Comparison of ENCODE assay signal across 8 cellular contexts in genomic region chr14:59484611-59485174, GRCh38. TPM values are rescaled to one million over a fixed set of nuclear protein-coding genes. Genes with fewer than 3 reads are reported as not detected.
DNase-seq lines count a peak whose midpoint lies in the region; ATAC-seq and TF ChIP-seq lines count a peak whose summit lies in the region.

No MANE protein-coding gene starts in this region.

- H3K9me3 ChIP-seq in adipocyte (ENCODE audit: control insufficient read depth, low read length), result no peaks in the 10 kb centered on the region
- no peaks in the 10 kb centered on the region for H3K9me3 ChIP-seq in stomach

- no peak for TF ChIP-seq EP300 in stomach (IDR thresholded peaks at IDR 0.05)

- H3K36me3 ChIP-seq in adipocyte (ENCODE audit: control insufficient read depth, insufficient read depth, low read length, severe bottlenecking) (peaks cover 23% of the 10 kb centered on the region), stomach (peaks cover 5 to 22% (median 15%) of the 10 kb centered on the region in 4 donors)

- peak overlapping the region; percentile 91 for H3K9ac ChIP-seq in adipocyte (ENCODE audit: low read length)

- DNase-seq in KG1 (lab: John Stamatoyannopoulos, UW) (peak; percentile 82), adipocyte (ENCODE audit: low read depth) (no peak), inferior parietal cortex (ENCODE audit: extremely low spot score) (peak; percentile 59), stomach (no peak), GM03348 (ENCODE audit: low spot score) (no peak)
- DNase-seq in stimulated activated CD4-positive, alpha-beta T cell treated with anti-CD3 and anti-CD28 coated beads, Interleukin-15, amount 100 ng/mL, for 24 hours, result no peak

- TF ChIP-seq POLR2A in stomach (IDR thresholded peaks at IDR 0.05), result no peak

- peak overlapping the region; percentile 91 to 96 (median 94) for H3K27ac ChIP-seq in stomach

- H3K4me3 ChIP-seq in GM12875 (ENCODE audit: low read depth, low read length) (peak overlapping the region; percentile 88), adipocyte (ENCODE audit: low read length) (peak overlapping the region; percentile 88), stomach (peak overlapping the region; percentile 75 to 88 (median 85))

- 0 to 1% (median 1%) methylated on average over 21 to 35 of the region's 35 CpGs for WGBS in stomach, 5 donors

- intact Hi-C loops in stomach (cut with DNase I; ENCODE audit: low total_unique reads), result no loop called here

- TF ChIP-seq CTCF in GM12875 (IDR thresholded peaks at IDR 0.05; ENCODE audit: borderline replicate concordance, insufficient read depth, low read depth, low read length) (no peak), stomach (IDR thresholded peaks at IDR 0.05) (no peak)

- ATAC-seq in GM21737 (IDR thresholded peaks at IDR 0.05; ENCODE audit: unreplicated experiment), result peak; percentile 37

- peaks cover 55% of the 10 kb centered on the region for H3K4me1 ChIP-seq in adipocyte (ENCODE audit: control insufficient read depth, insufficient read depth, low read length)
- H3K4me1 ChIP-seq in stomach, result peaks cover 42 to 75% (median 54%) of the 10 kb centered on the region in 4 donors

- H3K27me3 ChIP-seq in adipocyte (replicated peaks; ENCODE audit: control insufficient read depth, insufficient read depth, low read length) (no peaks in the 10 kb centered on the region), stomach (no peaks in the 10 kb centered on the region)

RNA-seq across cellular contexts. Expression of gene JKAMP, which starts 0.4 kb away (rescaled TPM):
- total RNA-seq in stomach, result 100 to 1,000 TPM in 1 of 5 donors, 10 to 100 TPM in 4; 26.3 to 120 (median 95.1) TPM
- 10 to 100 TPM; 11.7 to 17.4 (median 13.9) TPM for polyA plus RNA-seq in stomach

RNA-seq across cellular contexts. Expression of gene L3HYPDH, which starts 0.5 kb away (rescaled TPM):
- total RNA-seq in stomach, result 10 to 100 TPM in 3 of 5 donors, 1 to 10 TPM in 2; 4.9 to 40.2 (median 30.1) TPM
- 10 to 100 TPM in 2 of 3 donors, 1 to 10 TPM in 1; 6.9 to 18.1 (median 17.1) TPM for polyA plus RNA-seq in stomach

RNA-seq across cellular contexts. Expression of gene GPR135, which starts 19.5 kb away (rescaled TPM):
- total RNA-seq in stomach, result 1 to 10 TPM in 3 of 5 donors, under 1 TPM in 2; 0.58 to 5.5 (median 3.8) TPM
- under 1 TPM; 0.15 to 0.85 (median 0.31) TPM for polyA plus RNA-seq in stomach

Comparison
In these comparisons a context has a peak if more than half of its experiments do, and no peak if none do; other contexts are left out.
1. DNase-seq: peak in KG1 (single experiment) and inferior parietal cortex (single experiment); none in adipocyte (single experiment), stomach (single experiment), stimulated activated CD4-positive, alpha-beta T cell treated with anti-CD3 and anti-CD28 coated beads, Interleukin-15, amount 100 ng/mL, for 24 hours (single experiment) and GM03348 (single experiment).
2. Peak in every context shown above with its lines, with median percentiles within 50 percentile points of each other: H3K4me3 ChIP-seq.